Comparison of ENCODE assay signal across 9 cellular contexts in the genomic region with DNA sequence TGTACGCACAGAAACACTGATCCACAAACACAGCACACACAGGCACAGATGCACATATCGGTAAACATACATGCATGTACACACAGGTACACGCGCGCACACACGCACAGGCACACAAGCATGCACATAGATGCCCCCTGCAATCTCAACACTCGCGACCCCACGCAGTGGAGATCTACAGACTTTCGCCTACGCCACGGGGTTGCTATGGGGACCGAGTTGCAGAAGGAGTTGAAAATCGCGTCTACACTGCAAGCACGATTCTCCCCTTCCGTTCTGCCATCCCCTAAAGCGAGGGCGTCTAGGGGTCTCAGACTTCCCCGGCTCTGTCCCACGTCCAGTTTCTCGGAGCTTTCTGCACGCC. TPM values are rescaled to one million over a fixed set of nuclear protein-coding genes. Genes with fewer than 3 reads are reported as not detected.
DNase-seq lines count a peak whose midpoint lies in the region; ATAC-seq and TF ChIP-seq lines count a peak whose summit lies in the region.
"Had no signal": no experiment of that assay in that cellular context is flagged by ENCODE, and none has a peak within 500 bp of the region (broad histone marks: within the 10 kb centered on the region; RNA-seq: fewer than 3 reads in every experiment).

No MANE protein-coding gene starts in this region.

- H3K4me1 ChIP-seq in BE2C, result no peaks in the 10 kb centered on the region
- peaks cover 5 to 19% (median 11%) of the 10 kb centered on the region in 4 donors for H3K4me1 ChIP-seq in Peyer's patch
- peaks cover 3 to 12% of the 10 kb centered on the region in 2 donors for H3K4me1 ChIP-seq in esophagus (ENCODE audit: control insufficient read depth in 2 of 2, insufficient read depth in 2 of 2, low read length in 1 of 2)

- H3K27me3 ChIP-seq in BE2C (no peaks in the 10 kb centered on the region), Peyer's patch (peaks cover 0 to 5% of the 10 kb centered on the region in 2 donors), esophagus (ENCODE audit: control insufficient read depth in 1 of 2, insufficient read depth in 2 of 2, low read length in 2 of 2) (no peaks in the 10 kb centered on the region)

- no peak for ATAC-seq in HG02571 (IDR thresholded peaks at IDR 0.05; ENCODE audit: unreplicated experiment)

- no peaks in the 10 kb centered on the region for H3K27me3 Mint-ChIP-seq in osteocyte (ENCODE audit: unreplicated experiment)

- no peak for DNase-seq in BE2C
- DNase-seq in Peyer's patch, result no peak
- no peak for DNase-seq in osteocyte (ENCODE audit: extremely low spot score, unreplicated experiment)
- DNase-seq in RPMI8226, result no peak
- no peak for DNase-seq in 8988T
- DNase-seq in stimulated activated naive CD4-positive, alpha-beta T cell treated with Interleukin-2 at 50 U/mL for 16 hours (lab: John Stamatoyannopoulos, UW), result no peak
- DNase-seq: cerebellar nuclear complex had no signal

- TF ChIP-seq CTCF in BE2C (IDR thresholded peaks at IDR 0.05; ENCODE audit: low read depth, low read length) (no peak), Peyer's patch (IDR thresholded peaks at IDR 0.05) (no peak), osteocyte (IDR thresholded peaks at IDR 0.05) (no peak)

- H3K4me3 Mint-ChIP-seq in osteocyte (ENCODE audit: unreplicated experiment), result peak overlapping the region; percentile 56

- no peaks in the 10 kb centered on the region for H3K9me3 ChIP-seq in BE2C
- H3K9me3 ChIP-seq in Peyer's patch, result no peaks in the 10 kb centered on the region
- no peaks in the 10 kb centered on the region for H3K9me3 ChIP-seq in esophagus (ENCODE audit: control insufficient read depth in 2 of 2, insufficient read depth in 1 of 2, low read depth in 1 of 2, low read length in 1 of 2)

- 20 to 21% methylated on average over 23 of the region's 23 CpGs for WGBS in esophagus, 2 donors

- H3K27ac ChIP-seq in Peyer's patch (no peak overlapping the region), esophagus (ENCODE audit: low read depth in 2 of 2, low read length in 1 of 2) (no peak overlapping the region)

- H3K4me3 ChIP-seq in BE2C (ENCODE audit: low read depth, low read length) (peak overlapping the region; percentile 48), Peyer's patch (peak overlapping the region; percentile 23 to 54 (median 45)), esophagus (ENCODE audit: low read depth in 1 of 2, low read length in 2 of 2) (peak overlapping the region; percentile 34 to 40)

- no peaks in the 10 kb centered on the region for H3K9me3 Mint-ChIP-seq in osteocyte (ENCODE audit: unreplicated experiment)

- no peak overlapping the region for H3K27ac Mint-ChIP-seq in osteocyte (ENCODE audit: unreplicated experiment)

- TF ChIP-seq POLR2A in Peyer's patch (IDR thresholded peaks at IDR 0.05), result no peak

- H3K36me3 ChIP-seq in BE2C (no peaks in the 10 kb centered on the region), Peyer's patch (no peaks in the 10 kb centered on the region), esophagus (ENCODE audit: control insufficient read depth in 2 of 2, insufficient read depth in 2 of 2, low read length in 1 of 2) (peaks cover 0 to 3% of the 10 kb centered on the region in 2 donors)

- H3K36me3 Mint-ChIP-seq in osteocyte (ENCODE audit: unreplicated experiment), result peaks cover 2% of the 10 kb centered on the region

- H3K4me1 Mint-ChIP-seq in osteocyte (ENCODE audit: unreplicated experiment), result peaks cover 9% of the 10 kb centered on the region

RNA-seq across cellular contexts. Expression of gene TRIM17, which starts 0.8 kb away (rescaled TPM):
- polyA plus RNA-seq in BE2C (2012; ENCODE audit: insufficient read depth, insufficient read length, low read depth), result 2.7 TPM
- total RNA-seq in Peyer's patch, result 1 to 10 TPM in 2 of 4 donors, not detected in 2; 2.5 to 2.7 TPM
- polyA plus RNA-seq in esophagus, result 1 to 10 TPM; 1.1 to 1.8 TPM
- total RNA-seq in osteocyte, result 1.3 and 1.8 TPM in 2 replicates

RNA-seq across cellular contexts. Expression of gene TRIM11, which starts 9.2 kb away (rescaled TPM):
- 76.0 TPM for polyA plus RNA-seq in BE2C (2012; ENCODE audit: insufficient read depth, insufficient read length, low read depth)
- 10 to 100 TPM; 29.6 to 62.6 (median 32.1) TPM for total RNA-seq in Peyer's patch
- 10 to 100 TPM; 13.7 to 15.7 TPM for polyA plus RNA-seq in esophagus
- total RNA-seq in osteocyte, result 22.0 and 25.2 TPM in 2 replicates
